Comparison of ENCODE assay signal across 27 cellular contexts in the genomic region with DNA sequence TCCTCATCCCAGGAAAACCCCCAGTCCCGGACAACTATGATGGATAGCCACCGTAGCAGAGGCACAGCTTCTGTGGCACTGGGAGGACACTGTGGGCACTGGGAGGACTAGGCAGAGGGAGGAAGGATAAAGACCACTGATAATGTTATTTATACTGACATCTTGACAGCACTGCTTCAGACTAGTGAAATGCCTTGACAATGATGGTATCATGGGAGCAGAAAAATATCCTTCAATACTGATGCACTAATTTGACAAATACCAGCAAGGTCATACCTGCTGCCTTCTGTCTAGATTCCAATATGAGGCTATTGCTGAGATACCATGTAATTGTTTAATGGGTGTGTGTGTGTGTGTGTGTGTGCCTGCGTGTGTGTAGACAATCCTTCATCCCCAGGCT.
"Had no signal": no experiment of that assay in that cellular context is flagged by ENCODE, and none has a peak within 500 bp of the region (broad histone marks: within the 10 kb centered on the region; RNA-seq: fewer than 3 reads in every experiment).

No MANE protein-coding gene starts in this region.

- H3K27me3 Mint-ChIP-seq: stimulated activated naive B cell treated with anti-CD40 and anti-IgM and Interleukin-4, amounts not matched to agents 10 μg/mL and 1 μg/mL and 100 μg/mL, for 72 hours had no signal

- H3K4me3 ChIP-seq: stomach, testis, thoracic aorta, thyroid gland, tibial artery, tibial nerve, transverse colon, upper lobe of left lung, upper lobe of right lung, uterus, vagina had no signal

- H3K27ac ChIP-seq: stomach, testis, thoracic aorta, thyroid gland, tibial artery, tibial nerve, transverse colon, upper lobe of left lung, upper lobe of right lung, uterus, vagina had no signal

- DNase-seq: stimulated activated CD4-positive, alpha-beta T cell treated with anti-CD3 and anti-CD28 coated beads, Interleukin-2, amount 100 ng/mL, for 48 hours; stimulated activated CD4-positive, alpha-beta T cell treated with anti-CD3 and anti-CD28 coated beads, Interleukin-4, amount 100 ng/mL, for 1 hour; stimulated activated CD4-positive, alpha-beta T cell treated with anti-CD3 and anti-CD28 coated beads, Interleukin-4, amount 100 ng/mL, for 24 hours; stimulated activated CD4-positive, alpha-beta T cell treated with anti-CD3 and anti-CD28 coated beads, Interleukin-4, amount 100 ng/mL, for 4 hours; stimulated activated CD8-positive, alpha-beta memory T cell treated with anti-CD3 and anti-CD28 coated beads, Interleukin-4, amount 100 ng/mL, for 48 hours; stimulated activated naive B cell treated with anti-CD40 and anti-IgM and Interleukin-4, amounts not matched to agents 10 μg/mL and 1 μg/mL and 100 μg/mL, for 72 hours; stimulated activated naive CD4-positive, alpha-beta T cell; stimulated activated naive CD4-positive, alpha-beta T cell treated with Interleukin-2 at 50 U/mL for 16 hours; stimulated activated naive CD8-positive, alpha-beta T cell treated with anti-CD3 and anti-CD28 coated beads, Interleukin-15, amount 100 ng/mL, for 72 hours; stimulated activated naive CD8-positive, alpha-beta T cell treated with anti-CD3 and anti-CD28 coated beads, Interleukin-15, Interleukin-2, amounts not matched to agents 100 U/mL and 50 U/mL, for 24 hours; stomach; substantia nigra; testis; thyroid gland; tibial artery; transverse colon; trophoblast cell; upper lobe of left lung; upper lobe of right lung; uterus had no signal

- H3K4me1 Mint-ChIP-seq: stimulated activated effector memory CD8-positive, alpha-beta T cell treated with anti-CD3 and anti-CD28 coated beads, Interleukin-12 subunit alpha, Interleukin-12 subunit beta, amount 100 ng/mL, for 72 hours; stimulated activated memory B cell treated with anti-CD40 and anti-IgM and Interleukin-4, amounts not matched to agents 10 μg/mL and 1 μg/mL and 100 μg/mL, for 72 hours; stimulated activated naive B cell treated with anti-CD40 and anti-IgM and Interleukin-4, amounts not matched to agents 10 μg/mL and 1 μg/mL and 100 μg/mL, for 72 hours; stimulated activated naive CD8-positive, alpha-beta T cell treated with anti-CD3 and anti-CD28 coated beads, Interleukin-15, amount 100 ng/mL, for 72 hours had no signal

- H3K4me3 Mint-ChIP-seq: stimulated activated effector memory CD8-positive, alpha-beta T cell treated with anti-CD3 and anti-CD28 coated beads, Interleukin-12 subunit alpha, Interleukin-12 subunit beta, amount 100 ng/mL, for 72 hours; stimulated activated memory B cell treated with anti-CD40 and anti-IgM and Interleukin-4, amounts not matched to agents 10 μg/mL and 1 μg/mL and 100 μg/mL, for 72 hours; stimulated activated naive B cell treated with anti-CD40 and anti-IgM and Interleukin-4, amounts not matched to agents 10 μg/mL and 1 μg/mL and 100 μg/mL, for 72 hours; stimulated activated naive CD8-positive, alpha-beta T cell treated with anti-CD3 and anti-CD28 coated beads, Interleukin-15, amount 100 ng/mL, for 72 hours; stimulated activated naive CD8-positive, alpha-beta T cell treated with anti-CD3 and anti-CD28 coated beads, Interleukin-15, Interleukin-2, amounts not matched to agents 100 ng/mL and 50 ng/mL, for 24 hours; type B pancreatic cell had no signal

- H3K27ac Mint-ChIP-seq: stimulated activated effector memory CD8-positive, alpha-beta T cell treated with anti-CD3 and anti-CD28 coated beads, Interleukin-12 subunit alpha, Interleukin-12 subunit beta, amount 100 ng/mL, for 72 hours; stimulated activated memory B cell treated with anti-CD40 and anti-IgM and Interleukin-4, amounts not matched to agents 10 μg/mL and 1 μg/mL and 100 μg/mL, for 72 hours; stimulated activated naive B cell treated with anti-CD40 and anti-IgM and Interleukin-4, amounts not matched to agents 10 μg/mL and 1 μg/mL and 100 μg/mL, for 72 hours; stimulated activated naive CD8-positive, alpha-beta T cell treated with anti-CD3 and anti-CD28 coated beads, Interleukin-15, Interleukin-2, amounts not matched to agents 100 ng/mL and 50 ng/mL, for 24 hours; type B pancreatic cell had no signal

- H3K36me3 Mint-ChIP-seq: stimulated activated effector memory CD8-positive, alpha-beta T cell treated with anti-CD3 and anti-CD28 coated beads, Interleukin-12 subunit alpha, Interleukin-12 subunit beta, amount 100 ng/mL, for 72 hours; stimulated activated memory B cell treated with anti-CD40 and anti-IgM and Interleukin-4, amounts not matched to agents 10 μg/mL and 1 μg/mL and 100 μg/mL, for 72 hours; stimulated activated naive B cell treated with anti-CD40 and anti-IgM and Interleukin-4, amounts not matched to agents 10 μg/mL and 1 μg/mL and 100 μg/mL, for 72 hours; type B pancreatic cell had no signal

- H3K27me3 ChIP-seq: testis, thyroid gland, tibial nerve, upper lobe of left lung, upper lobe of right lung, uterus, vagina had no signal

- H3K4me1 ChIP-seq: stomach, testis, thyroid gland, tibial artery, tibial nerve, transverse colon, upper lobe of left lung, upper lobe of right lung, uterus, vagina had no signal

- H3K9me3 ChIP-seq: stomach, testis, thoracic aorta, thyroid gland, tibial artery, tibial nerve, transverse colon, upper lobe of left lung, upper lobe of right lung, uterus, vagina had no signal

- H3K9me3 Mint-ChIP-seq: stimulated activated effector memory CD8-positive, alpha-beta T cell treated with anti-CD3 and anti-CD28 coated beads, Interleukin-12 subunit alpha, Interleukin-12 subunit beta, amount 100 ng/mL, for 72 hours; stimulated activated memory B cell treated with anti-CD40 and anti-IgM and Interleukin-4, amounts not matched to agents 10 μg/mL and 1 μg/mL and 100 μg/mL, for 72 hours; stimulated activated naive B cell treated with anti-CD40 and anti-IgM and Interleukin-4, amounts not matched to agents 10 μg/mL and 1 μg/mL and 100 μg/mL, for 72 hours; stimulated activated naive CD8-positive, alpha-beta T cell treated with anti-CD3 and anti-CD28 coated beads, Interleukin-15, amount 100 ng/mL, for 72 hours; stimulated activated naive CD8-positive, alpha-beta T cell treated with anti-CD3 and anti-CD28 coated beads, Interleukin-15, Interleukin-2, amounts not matched to agents 100 ng/mL and 50 ng/mL, for 24 hours; type B pancreatic cell had no signal

- H3K36me3 ChIP-seq: stomach, thoracic aorta, thyroid gland, tibial artery, tibial nerve, transverse colon, upper lobe of left lung, upper lobe of right lung, uterus, vagina had no signal
